ENCODE assay signal across 9 cellular contexts in the genomic region with DNA sequence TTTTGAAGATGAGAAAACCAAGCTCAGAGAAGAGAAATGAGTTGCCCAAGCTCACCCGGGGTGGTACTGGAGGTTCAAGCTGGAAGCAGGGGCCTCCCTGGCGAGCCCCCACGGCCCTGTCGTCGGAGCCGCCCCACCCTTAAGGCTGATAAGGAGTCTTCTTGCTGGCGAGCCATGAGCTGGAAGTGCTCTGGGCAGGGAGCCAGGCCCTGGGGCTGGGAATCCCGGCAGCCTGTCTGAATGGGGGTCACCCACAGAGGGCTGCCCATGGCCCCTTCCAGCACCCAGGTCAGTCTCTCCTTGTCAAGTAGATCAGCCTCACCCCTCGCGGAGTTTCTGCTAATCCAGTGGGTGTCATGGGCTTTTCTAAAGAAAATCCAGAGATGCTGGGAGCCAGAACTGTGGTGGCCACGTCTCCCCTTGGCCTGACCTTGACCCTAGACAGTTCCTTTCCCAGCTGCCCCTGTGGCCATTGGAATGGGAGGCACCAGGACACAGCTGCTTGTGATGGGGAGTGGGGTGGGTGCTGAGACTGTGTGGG. TPM values are rescaled to one million over a fixed set of nuclear protein-coding genes. Genes with fewer than 3 reads are reported as not detected.
DNase-seq lines count a peak whose midpoint lies in the region; ATAC-seq and TF ChIP-seq lines count a peak whose summit lies in the region.
"Had no signal": no experiment of that assay in that cellular context is flagged by ENCODE, and none has a peak within 500 bp of the region (broad histone marks: within the 10 kb centered on the region; RNA-seq: fewer than 3 reads in every experiment).

No MANE protein-coding gene starts in this region.

- TF ChIP-seq EP300 in ovary (IDR thresholded peaks at IDR 0.05) = no peak

- ATAC-seq in HG03521 (IDR thresholded peaks at IDR 0.05; ENCODE audit: unreplicated experiment) (no peak), HG03159 (IDR thresholded peaks at IDR 0.05; ENCODE audit: unreplicated experiment) (no peak), HG03439 (IDR thresholded peaks at IDR 0.05; ENCODE audit: unreplicated experiment) (no peak)

- H3K4me1 ChIP-seq in ovary (ENCODE audit: insufficient read depth) = peaks cover 12% of the 10 kb centered on the region

- H3K9me3 ChIP-seq in ovary = no peaks in the 10 kb centered on the region

- H3K36me3 ChIP-seq in ovary = no peaks in the 10 kb centered on the region

- 13% methylated on average over 8 to 11 of the region's 11 CpGs for WGBS in ovary, 3 donors

- no peaks in the 10 kb centered on the region for H3K27me3 ChIP-seq in ovary

- no peak for TF ChIP-seq CTCF in ovary (IDR thresholded peaks at IDR 0.05)

- H3K4me3 ChIP-seq in ovary = no peak overlapping the region

- peak; percentile 59 for DNase-seq in Daoy (ENCODE audit: low read depth)
- peak; percentile 36 for DNase-seq in NCI-H226
- DNase-seq in erythroblast (lab: John Stamatoyannopoulos, UW) = peak; percentile 68 to 79
- DNase-seq in ovary = peak; percentile 80 to 89 (median 85)
- DNase-seq in germinal center (ENCODE audit: low spot score) = no peak

- H3K27ac ChIP-seq in ovary = peak overlapping the region; percentile 22 to 42

- TF ChIP-seq POLR2A in erythroblast (IDR thresholded peaks at IDR 0.05; ENCODE audit: low read length) (no peak), ovary (IDR thresholded peaks at IDR 0.05) (no peak)

- intact Hi-C loops in ovary (cut with DNase I) = loop anchor here in 2 of 4 donors (10.0 kb wide), 2 partner anchors 53 to 87 kb away; no protein-coding TSS in a partner anchor

RNA-seq across cellular contexts. Expression of gene P2RX1, which starts 1.2 kb away (rescaled TPM):
- total RNA-seq in Daoy (2014; rRNA removed; shearing (Covaris generic)) = not detected in 2 replicates
- total RNA-seq in ovary = 1 to 10 TPM in 2 of 7 donors, under 1 TPM in 5; 0.24 to 3.0 (median 0.65) TPM
- polyA plus RNA-seq in ovary = 1 to 10 TPM; 3.2 to 4.6 TPM
- total RNA-seq: epithelial cell of proximal tubule had no signal

RNA-seq across cellular contexts. Expression of gene CAMKK1, which starts 24.6 kb away (rescaled TPM):
- 9.6 and 14.4 TPM in 2 replicates for total RNA-seq in Daoy (2014; rRNA removed; shearing (Covaris generic))
- total RNA-seq in ovary = 10 to 100 TPM in 3 of 7 donors, 1 to 10 TPM in 4; 4.7 to 15.1 (median 9.8) TPM
- 1 to 10 TPM; 2.8 to 4.6 TPM for polyA plus RNA-seq in ovary

RNA-seq across cellular contexts. Expression of gene ATP2A3, which starts 46.8 kb away (rescaled TPM):
- total RNA-seq in Daoy (2014; rRNA removed; shearing (Covaris generic)) = 0.57 and 0.80 TPM in 2 replicates
- total RNA-seq in ovary = 1 to 10 TPM; 1.6 to 9.9 (median 4.2) TPM
- polyA plus RNA-seq in ovary = 1 to 10 TPM; 2.5 to 6.0 TPM
